ENCODE assay signal across 9 cellular contexts in genomic region chr12:50637870-50638481, GRCh38.
DNase-seq lines count a peak whose midpoint lies in the region; ATAC-seq and TF ChIP-seq lines count a peak whose summit lies in the region.
"Had no signal": no experiment of that assay in that cellular context is flagged by ENCODE, and none has a peak within 500 bp of the region (broad histone marks: within the 10 kb centered on the region; RNA-seq: fewer than 3 reads in every experiment).

No MANE protein-coding gene starts in this region.

- intact Hi-C loops in Calu3 (cut with micrococcal nuclease; ENCODE audit: unreplicated experiment), result loop anchor here (2.0 kb wide), 2 partner anchors 21 to 133 kb away; partner anchors contain the start of gene DIP2B
- intact Hi-C loops in colonic mucosa (cut with DNase I), result loop anchor here (2.0 kb wide), 1 partner anchor 133 kb away; the partner anchor contains the start of gene DIP2B

- H3K27ac Mint-ChIP-seq in Calu3 (ENCODE audit: unreplicated experiment) (no peak overlapping the region), memory B cell (peak overlapping the region; percentile 78)

- H3K4me1 Mint-ChIP-seq in Calu3 (ENCODE audit: low read depth, unreplicated experiment) (peaks cover 28% of the 10 kb centered on the region), memory B cell (peaks cover 21% of the 10 kb centered on the region)

- CTCF ChIA-PET in Calu3 (lab: Charles Lee), result interaction anchor here (0.7 to 1.0 kb wide), 5 partner anchors 26 to 133 kb away, joined by 3 to 10 read pairs (median 4); partner anchors contain the start of gene DIP2B

- H3K4me3 ChIP-seq in HFF-Myc (replicated peaks; ENCODE audit: low read depth, low read length) (no peak overlapping the region), colonic mucosa (no peak overlapping the region), MG63 (no peak overlapping the region)
- H3K4me3 ChIP-seq: SJSA1 had no signal

- TF ChIP-seq CTCF in Calu3 (IDR thresholded peaks at IDR 0.05; ENCODE audit: unreplicated experiment), result peak; percentile 17
- peak; percentile 36 for TF ChIP-seq CTCF in HFF-Myc (IDR thresholded peaks at IDR 0.05; ENCODE audit: low read depth, low read length, missing control alignments)
- TF ChIP-seq CTCF in colonic mucosa (IDR thresholded peaks at IDR 0.05), result peak; percentile 62

- H3K27ac ChIP-seq in colonic mucosa, result no peak overlapping the region
- H3K27ac ChIP-seq: SJSA1 had no signal

- peaks cover 9% of the 10 kb centered on the region for H3K4me1 ChIP-seq in colonic mucosa

- H3K36me3 Mint-ChIP-seq in Calu3 (ENCODE audit: insufficient read depth, unreplicated experiment) (peaks cover 1% of the 10 kb centered on the region), memory B cell (peaks cover 18% of the 10 kb centered on the region)

- H3K9me3 Mint-ChIP-seq in Calu3 (ENCODE audit: low read depth, unreplicated experiment) (no peaks in the 10 kb centered on the region), memory B cell (no peaks in the 10 kb centered on the region)

- H3K4me3 Mint-ChIP-seq in Calu3 (ENCODE audit: low read depth, unreplicated experiment) (no peak overlapping the region), memory B cell (no peak overlapping the region)

- H3K27me3 Mint-ChIP-seq in Calu3 (ENCODE audit: unreplicated experiment) (no peaks in the 10 kb centered on the region), memory B cell (no peaks in the 10 kb centered on the region)

- H3K27me3 ChIP-seq in colonic mucosa (no peaks in the 10 kb centered on the region), MG63 (no peaks in the 10 kb centered on the region)
- H3K27me3 ChIP-seq: SJSA1 had no signal

- no TSS peak for BruUV-seq in Calu3 (replicated peaks; lab: Mats Ljungman, UMichigan)

- H3K36me3 ChIP-seq in colonic mucosa (no peaks in the 10 kb centered on the region), MG63 (no peaks in the 10 kb centered on the region)

- no peak overlapping the region for H3K9ac ChIP-seq in colonic mucosa (ENCODE audit: low read depth in 2 of 2, low read length in 2 of 2)

- DNase-seq in Calu3 (no peak), HFF-Myc (ENCODE audit: extremely low read depth, low read depth) (no peak), OCI-M1 (lab: John Stamatoyannopoulos, UW) (peak; percentile 72), colonic mucosa (no peak), memory B cell (ENCODE audit: low spot score in 2 of 2) (peak in 1 of 2 donors; percentile 21), MG63 (no peak)
- no peak for DNase-seq in stimulated activated CD4-positive, alpha-beta T cell treated with anti-CD3 and anti-CD28 coated beads, Interleukin-4, amount 100 ng/mL, for 24 hours

- H3K9me3 ChIP-seq in colonic mucosa (no peaks in the 10 kb centered on the region), MG63 (no peaks in the 10 kb centered on the region)
- H3K9me3 ChIP-seq: SJSA1 had no signal

- ATAC-seq in memory B cell (ENCODE audit: low read depth) (peak; percentile 55), GM21737 (IDR thresholded peaks at IDR 0.05; ENCODE audit: unreplicated experiment) (no peak)
